ENCODE assay signal across 21 cellular contexts in genomic region chr15:29044506-29044905, GRCh38.
DNase-seq lines count a peak whose midpoint lies in the region; ATAC-seq, FAIRE-seq and TF ChIP-seq lines count a peak whose summit lies in the region.
"Had no signal": no experiment of that assay in that cellular context is flagged by ENCODE, and none has a peak within 500 bp of the region (broad histone marks: within the 10 kb centered on the region; RNA-seq: fewer than 3 reads in every experiment).

No MANE protein-coding gene starts in this region.

- H3K4me3 ChIP-seq in HAP-1 (no peak overlapping the region), SJSA1 (no peak overlapping the region), coronary artery (no peak overlapping the region), kidney (ENCODE audit: low read length in 2 of 2) (no peak overlapping the region)
- H3K4me3 ChIP-seq: breast epithelium, heart left ventricle had no signal

- no peak for FAIRE-seq in kidney (lab: Jason Lieb, UNC)

- H3K36me3 ChIP-seq in HAP-1 (replicated peaks) (no peaks in the 10 kb centered on the region), SJSA1 (no peaks in the 10 kb centered on the region), kidney (ENCODE audit: control insufficient read depth in 1 of 2, insufficient read depth in 2 of 2, low read length in 2 of 2) (no peaks in the 10 kb centered on the region)
- H3K36me3 ChIP-seq: breast epithelium, heart left ventricle had no signal

- H3K27ac ChIP-seq in SJSA1 (peak overlapping the region; percentile 71), coronary artery (no peak overlapping the region), kidney (ENCODE audit: low read depth in 2 of 2, low read length in 2 of 2) (no peak overlapping the region)
- H3K27ac ChIP-seq: breast epithelium, heart left ventricle, RWPE1 had no signal

- in situ Hi-C loops in HAP-1 (cut with MboI; ENCODE audit: low sequenced_read_pairs), result no loop called here

- no peak overlapping the region for H3K9ac ChIP-seq in kidney (ENCODE audit: low read length in 2 of 2)

- H3K9me3 ChIP-seq in HAP-1 (no peaks in the 10 kb centered on the region), SJSA1 (replicated peaks) (no peaks in the 10 kb centered on the region), kidney (ENCODE audit: control insufficient read depth in 1 of 2, low read length in 2 of 2) (no peaks in the 10 kb centered on the region)
- H3K9me3 ChIP-seq: breast epithelium, heart left ventricle had no signal

- DNase-seq in HAP-1 (ENCODE audit: low spot score in 2 of 2), result peak; percentile 65 to 84
- peak; percentile 62 to 80 for DNase-seq in SJSA1 (ENCODE audit: low read depth in 1 of 2, low spot score in 2 of 2)
- peak; percentile 50 for DNase-seq in coronary artery (ENCODE audit: low spot score)
- DNase-seq in non-pigmented ciliary epithelial cell (ENCODE audit: low read depth), result peak; percentile 38
- DNase-seq in T-helper 2 cell, result no peak
- DNase-seq in kidney, result no peak
- DNase-seq: activated CD4-positive, alpha-beta T cell treated with anti-CD3 and anti-CD28 coated beads, Interleukin-2, amount 10 ng/mL, durations not matched to agents 24 days and 14 days; activated naive CD4-positive, alpha-beta T cell treated with Interleukin-2 at 50 U/mL for 16 hours; DMS79; effector CD8-positive, alpha-beta T cell; heart left ventricle; naive thymus-derived CD4-positive, alpha-beta T cell; NCI-H1694 treated with DMSO at 0.1 percent for 48 hours; NCI-H226; stimulated activated naive CD4-positive, alpha-beta T cell treated with Interleukin-2 at 50 U/mL for 16 hours; SW 1271 had no signal

- intact Hi-C loops in kidney (cut with DNase I), result no loop called here

- H3K27me3 ChIP-seq in HAP-1 (ENCODE audit: low read depth) (no peaks in the 10 kb centered on the region), SJSA1 (replicated peaks) (no peaks in the 10 kb centered on the region)
- H3K27me3 ChIP-seq: breast epithelium, heart left ventricle had no signal

- ATAC-seq in HG03025 (IDR thresholded peaks at IDR 0.05; ENCODE audit: low FRiP score, unreplicated experiment), result no peak
- ATAC-seq in HG03354 (IDR thresholded peaks at IDR 0.05; ENCODE audit: poor library complexity, severe bottlenecking, unreplicated experiment), result no peak
- ATAC-seq: CD8-positive, alpha-beta T cell; heart left ventricle; naive thymus-derived CD4-positive, alpha-beta T cell had no signal

- TF ChIP-seq CTCF in coronary artery (IDR thresholded peaks at IDR 0.05) (no peak), kidney (IDR thresholded peaks at IDR 0.05; ENCODE audit: borderline replicate concordance, extremely low read depth, insufficient read depth) (no peak)

- peaks cover 26% of the 10 kb centered on the region for H3K4me1 ChIP-seq in HAP-1
- H3K4me1 ChIP-seq in SJSA1 (replicated peaks), result peaks cover 45% of the 10 kb centered on the region
- H3K4me1 ChIP-seq in kidney (ENCODE audit: control insufficient read depth in 1 of 2, insufficient read depth in 1 of 2, low read depth in 1 of 2, low read length in 2 of 2), result no peaks in the 10 kb centered on the region
- H3K4me1 ChIP-seq: breast epithelium, heart left ventricle had no signal

Comparison
In these comparisons a context has a peak if more than half of its experiments do, and no peak if none do; other contexts are left out.
1. DNase-seq: peak in HAP-1 (2 of 2), SJSA1 (2 of 2), coronary artery (single experiment) and non-pigmented ciliary epithelial cell (single experiment); none in T-helper 2 cell (0 of 5) and kidney (single experiment).